Comparison of ENCODE assay signal across 1 cellular context in genomic region chr12:22082190-22082701, GRCh38.
TF ChIP-seq lines count a peak whose summit lies in the region.

No MANE protein-coding gene starts in this region.

TF ChIP-seq in K562, 482 proteins besides CTCF, POLR2A, EP300 and RAD21 (continued from another document and continues in another):
- no peak for TF ChIP-seq REST (CRISPR knock-in tag; IDR thresholded peaks at IDR 0.05; ENCODE audit: low read depth)
- no peak for TF ChIP-seq COPS2 (conservative IDR thresholded peaks at IDR 0.05)
- TF ChIP-seq, protein P1, sequence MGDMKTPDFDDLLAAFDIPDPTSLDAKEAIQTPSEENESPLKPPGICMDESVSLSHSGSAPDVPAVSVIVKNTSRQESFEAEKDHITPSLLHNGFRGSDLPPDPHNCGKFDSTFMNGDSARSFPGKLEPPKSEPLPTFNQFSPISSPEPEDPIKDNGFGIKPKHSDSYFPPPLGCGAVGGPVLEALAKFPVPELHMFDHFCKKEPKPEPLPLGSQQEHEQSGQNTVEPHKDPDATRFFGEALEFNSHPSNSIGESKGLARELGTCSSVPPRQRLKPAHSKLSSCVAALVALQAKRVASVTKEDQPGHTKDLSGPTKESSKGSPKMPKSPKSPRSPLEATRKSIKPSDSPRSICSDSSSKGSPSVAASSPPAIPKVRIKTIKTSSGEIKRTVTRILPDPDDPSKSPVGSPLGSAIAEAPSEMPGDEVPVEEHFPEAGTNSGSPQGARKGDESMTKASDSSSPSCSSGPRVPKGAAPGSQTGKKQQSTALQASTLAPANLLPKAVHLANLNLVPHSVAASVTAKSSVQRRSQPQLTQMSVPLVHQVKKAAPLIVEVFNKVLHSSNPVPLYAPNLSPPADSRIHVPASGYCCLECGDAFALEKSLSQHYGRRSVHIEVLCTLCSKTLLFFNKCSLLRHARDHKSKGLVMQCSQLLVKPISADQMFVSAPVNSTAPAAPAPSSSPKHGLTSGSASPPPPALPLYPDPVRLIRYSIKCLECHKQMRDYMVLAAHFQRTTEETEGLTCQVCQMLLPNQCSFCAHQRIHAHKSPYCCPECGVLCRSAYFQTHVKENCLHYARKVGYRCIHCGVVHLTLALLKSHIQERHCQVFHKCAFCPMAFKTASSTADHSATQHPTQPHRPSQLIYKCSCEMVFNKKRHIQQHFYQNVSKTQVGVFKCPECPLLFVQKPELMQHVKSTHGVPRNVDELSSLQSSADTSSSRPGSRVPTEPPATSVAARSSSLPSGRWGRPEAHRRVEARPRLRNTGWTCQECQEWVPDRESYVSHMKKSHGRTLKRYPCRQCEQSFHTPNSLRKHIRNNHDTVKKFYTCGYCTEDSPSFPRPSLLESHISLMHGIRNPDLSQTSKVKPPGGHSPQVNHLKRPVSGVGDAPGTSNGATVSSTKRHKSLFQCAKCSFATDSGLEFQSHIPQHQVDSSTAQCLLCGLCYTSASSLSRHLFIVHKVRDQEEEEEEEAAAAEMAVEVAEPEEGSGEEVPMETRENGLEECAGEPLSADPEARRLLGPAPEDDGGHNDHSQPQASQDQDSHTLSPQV (IDR thresholded peaks at IDR 0.05) = peak; percentile 35; the same call in 1 of the 2 replicates
- no peak for TF ChIP-seq NUFIP1 (IDR thresholded peaks at IDR 0.05; ENCODE audit: partially characterized antibody)
- TF ChIP-seq, protein P2, sequence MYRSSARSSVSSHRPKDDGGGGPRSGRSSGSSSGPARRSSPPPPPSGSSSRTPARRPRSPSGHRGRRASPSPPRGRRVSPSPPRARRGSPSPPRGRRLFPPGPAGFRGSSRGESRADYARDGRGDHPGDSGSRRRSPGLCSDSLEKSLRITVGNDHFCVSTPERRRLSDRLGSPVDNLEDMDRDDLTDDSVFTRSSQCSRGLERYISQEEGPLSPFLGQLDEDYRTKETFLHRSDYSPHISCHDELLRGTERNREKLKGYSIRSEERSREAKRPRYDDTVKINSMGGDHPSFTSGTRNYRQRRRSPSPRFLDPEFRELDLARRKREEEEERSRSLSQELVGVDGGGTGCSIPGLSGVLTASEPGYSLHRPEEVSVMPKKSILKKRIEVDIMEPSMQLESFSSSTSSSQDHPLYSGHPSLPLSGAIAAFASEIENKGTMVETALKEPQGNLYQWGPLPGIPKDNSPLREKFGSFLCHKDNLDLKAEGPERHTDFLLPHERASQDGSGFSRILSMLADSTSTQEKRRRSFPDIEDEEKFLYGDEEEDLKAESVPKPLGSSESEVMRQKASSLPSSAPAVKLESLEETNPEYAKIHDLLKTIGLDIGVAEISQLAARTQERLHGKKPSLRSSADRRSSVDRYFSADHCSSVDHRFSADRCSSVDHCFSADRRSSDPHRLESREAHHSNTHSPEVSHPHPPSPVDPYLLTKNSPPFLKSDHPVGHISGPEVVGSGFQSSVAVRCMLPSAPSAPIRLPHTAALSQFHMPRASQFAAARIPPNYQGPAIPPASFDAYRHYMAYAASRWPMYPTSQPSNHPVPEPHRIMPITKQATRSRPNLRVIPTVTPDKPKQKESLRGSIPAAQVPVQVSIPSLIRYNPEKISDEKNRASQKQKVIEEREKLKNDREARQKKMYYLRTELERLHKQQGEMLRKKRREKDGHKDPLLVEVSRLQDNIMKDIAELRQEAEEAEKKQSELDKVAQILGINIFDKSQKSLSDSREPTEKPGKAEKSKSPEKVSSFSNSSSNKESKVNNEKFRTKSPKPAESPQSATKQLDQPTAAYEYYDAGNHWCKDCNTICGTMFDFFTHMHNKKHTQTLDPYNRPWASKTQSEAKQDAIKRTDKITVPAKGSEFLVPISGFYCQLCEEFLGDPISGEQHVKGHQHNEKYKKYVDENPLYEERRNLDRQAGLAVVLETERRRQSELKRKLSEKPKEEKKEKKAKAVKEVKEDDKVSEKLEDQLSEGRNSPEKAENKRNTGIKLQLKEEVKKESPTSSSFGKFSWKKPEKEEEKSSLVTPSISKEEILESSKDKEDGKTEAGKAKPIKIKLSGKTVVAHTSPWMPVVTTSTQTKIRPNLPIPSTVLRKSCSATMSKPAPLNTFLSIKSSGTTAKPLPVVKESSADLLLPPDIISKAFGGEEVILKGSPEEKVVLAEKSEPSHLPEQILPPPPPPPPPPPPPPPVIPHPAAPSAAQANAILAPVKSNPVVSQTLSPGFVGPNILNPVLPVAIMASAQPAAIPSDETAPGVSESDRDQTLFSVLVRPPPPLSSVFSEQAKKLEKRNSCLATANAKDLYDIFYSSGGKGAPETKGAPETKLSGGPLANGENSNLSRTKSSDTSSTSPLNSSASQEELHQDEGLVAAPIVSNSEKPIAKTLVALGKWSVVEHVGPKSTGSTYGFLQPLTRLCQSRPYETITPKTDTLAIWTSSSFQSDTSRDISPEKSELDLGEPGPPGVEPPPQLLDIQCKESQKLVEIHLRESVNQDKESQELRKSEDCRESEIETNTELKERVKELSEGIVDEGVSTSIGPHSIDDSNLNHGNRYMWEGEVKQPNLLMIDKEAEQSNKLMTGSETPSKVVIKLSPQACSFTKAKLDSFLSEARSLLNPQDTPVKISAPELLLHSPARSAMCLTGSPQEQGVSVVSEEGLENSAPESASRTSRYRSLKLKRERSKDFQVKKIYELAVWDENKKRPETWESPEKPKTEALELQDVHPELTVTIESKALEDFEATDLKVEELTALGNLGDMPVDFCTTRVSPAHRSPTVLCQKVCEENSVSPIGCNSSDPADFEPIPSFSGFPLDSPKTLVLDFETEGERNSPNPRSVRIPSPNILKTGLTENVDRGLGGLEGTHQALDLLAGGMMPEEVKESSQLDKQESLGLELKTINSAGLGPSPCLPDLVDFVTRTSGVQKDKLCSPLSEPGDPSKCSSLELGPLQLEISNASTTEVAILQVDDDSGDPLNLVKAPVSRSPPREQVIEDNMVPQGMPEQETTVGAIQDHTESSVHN (IDR thresholded peaks at IDR 0.05; ENCODE audit: borderline replicate concordance in 1 of 2, low read depth in 1 of 2) = no peak
- no peak for TF ChIP-seq NRF1 (conservative IDR thresholded peaks at IDR 0.05 in 1 of 2, IDR thresholded peaks at IDR 0.05 in 1 of 2)
- no peak for TF ChIP-seq CBX3 (IDR thresholded peaks at IDR 0.05; ENCODE audit: borderline replicate concordance in 1 of 2, low read length in 2 of 2)
- TF ChIP-seq ATF2 (CRISPR knock-in tag; IDR thresholded peaks at IDR 0.05) = no peak
- TF ChIP-seq, protein P3, sequence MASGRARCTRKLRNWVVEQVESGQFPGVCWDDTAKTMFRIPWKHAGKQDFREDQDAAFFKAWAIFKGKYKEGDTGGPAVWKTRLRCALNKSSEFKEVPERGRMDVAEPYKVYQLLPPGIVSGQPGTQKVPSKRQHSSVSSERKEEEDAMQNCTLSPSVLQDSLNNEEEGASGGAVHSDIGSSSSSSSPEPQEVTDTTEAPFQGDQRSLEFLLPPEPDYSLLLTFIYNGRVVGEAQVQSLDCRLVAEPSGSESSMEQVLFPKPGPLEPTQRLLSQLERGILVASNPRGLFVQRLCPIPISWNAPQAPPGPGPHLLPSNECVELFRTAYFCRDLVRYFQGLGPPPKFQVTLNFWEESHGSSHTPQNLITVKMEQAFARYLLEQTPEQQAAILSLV (tag; IDR thresholded peaks at IDR 0.05) = no peak
- 0 out of 2 replicates have a peak, but pooled peaks have one; percentile 22 for TF ChIP-seq CC2D1A (IDR thresholded peaks at IDR 0.05)
- TF ChIP-seq CBX2 (IDR thresholded peaks at IDR 0.05; ENCODE audit: insufficient read depth, low read length, poor library complexity, severe bottlenecking) = no peak
- no peak for TF ChIP-seq ZNF217 (CRISPR knock-in tag; IDR thresholded peaks at IDR 0.05)
- no peak for TF ChIP-seq RFX1 (IDR thresholded peaks at IDR 0.05)
- no peak for TF ChIP-seq IFI16 (CRISPR knock-in tag; IDR thresholded peaks at IDR 0.05)
- TF ChIP-seq JUNB (CRISPR knock-in tag; conservative IDR thresholded peaks at IDR 0.05) = no peak
- no peak for TF ChIP-seq MXI1 (IDR thresholded peaks at IDR 0.05; ENCODE audit: low read depth, low read length)
- TF ChIP-seq RAD51 (IDR thresholded peaks at IDR 0.05; ENCODE audit: borderline replicate concordance, low read depth) = no peak
- no peak for TF ChIP-seq HCFC1 (IDR thresholded peaks at IDR 0.05; ENCODE audit: low read depth, low read length)
- TF ChIP-seq HOXB6 (CRISPR knock-in tag; IDR thresholded peaks at IDR 0.05; ENCODE audit: borderline replicate concordance) = no peak
- no peak for TF ChIP-seq ZNF586 (CRISPR knock-in tag; conservative IDR thresholded peaks at IDR 0.05)
- TF ChIP-seq BRF2 (IDR thresholded peaks at IDR 0.05; ENCODE audit: borderline replicate concordance, insufficient read depth, insufficient read length) = no peak
- TF ChIP-seq ZNF280A (IDR thresholded peaks at IDR 0.05; ENCODE audit: low read depth, partially characterized antibody) = no peak
- TF ChIP-seq ZNF780A (CRISPR knock-in tag; IDR thresholded peaks at IDR 0.05) = no peak
- TF ChIP-seq ZNF311 (CRISPR knock-in tag; IDR thresholded peaks at IDR 0.05) = no peak
- TF ChIP-seq HLTF (IDR thresholded peaks at IDR 0.05) = no peak
- no peak for TF ChIP-seq ATF1 (CRISPR knock-in tag; IDR thresholded peaks at IDR 0.05)
- TF ChIP-seq ATF1 (tag; IDR thresholded peaks at IDR 0.05) = peak; percentile 43; the same call in 1 of the 2 replicates
- no peak for TF ChIP-seq ZFP1 (CRISPR knock-in tag; IDR thresholded peaks at IDR 0.05)
- TF ChIP-seq, protein P4, sequence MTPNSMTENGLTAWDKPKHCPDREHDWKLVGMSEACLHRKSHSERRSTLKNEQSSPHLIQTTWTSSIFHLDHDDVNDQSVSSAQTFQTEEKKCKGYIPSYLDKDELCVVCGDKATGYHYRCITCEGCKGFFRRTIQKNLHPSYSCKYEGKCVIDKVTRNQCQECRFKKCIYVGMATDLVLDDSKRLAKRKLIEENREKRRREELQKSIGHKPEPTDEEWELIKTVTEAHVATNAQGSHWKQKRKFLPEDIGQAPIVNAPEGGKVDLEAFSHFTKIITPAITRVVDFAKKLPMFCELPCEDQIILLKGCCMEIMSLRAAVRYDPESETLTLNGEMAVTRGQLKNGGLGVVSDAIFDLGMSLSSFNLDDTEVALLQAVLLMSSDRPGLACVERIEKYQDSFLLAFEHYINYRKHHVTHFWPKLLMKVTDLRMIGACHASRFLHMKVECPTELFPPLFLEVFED (CRISPR knock-in tag; conservative IDR thresholded peaks at IDR 0.05) = no peak
- no peak for TF ChIP-seq RNF2 (IDR thresholded peaks at IDR 0.05)
- no peak for TF ChIP-seq ELF2 (CRISPR knock-in tag; IDR thresholded peaks at IDR 0.05)
- peak; percentile 75; the same call in 1 of the 2 replicates for TF ChIP-seq MTA1 (IDR thresholded peaks at IDR 0.05; ENCODE audit: borderline replicate concordance)
- TF ChIP-seq, protein P5, sequence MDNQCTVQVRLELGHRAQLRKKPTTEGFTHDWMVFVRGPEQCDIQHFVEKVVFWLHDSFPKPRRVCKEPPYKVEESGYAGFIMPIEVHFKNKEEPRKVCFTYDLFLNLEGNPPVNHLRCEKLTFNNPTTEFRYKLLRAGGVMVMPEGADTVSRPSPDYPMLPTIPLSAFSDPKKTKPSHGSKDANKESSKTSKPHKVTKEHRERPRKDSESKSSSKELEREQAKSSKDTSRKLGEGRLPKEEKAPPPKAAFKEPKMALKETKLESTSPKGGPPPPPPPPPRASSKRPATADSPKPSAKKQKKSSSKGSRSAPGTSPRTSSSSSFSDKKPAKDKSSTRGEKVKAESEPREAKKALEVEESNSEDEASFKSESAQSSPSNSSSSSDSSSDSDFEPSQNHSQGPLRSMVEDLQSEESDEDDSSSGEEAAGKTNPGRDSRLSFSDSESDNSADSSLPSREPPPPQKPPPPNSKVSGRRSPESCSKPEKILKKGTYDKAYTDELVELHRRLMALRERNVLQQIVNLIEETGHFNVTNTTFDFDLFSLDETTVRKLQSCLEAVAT (IDR thresholded peaks at IDR 0.05) = no peak
- no peak for TF ChIP-seq SRF (CRISPR knock-in tag; IDR thresholded peaks at IDR 0.05)
